ENCODE assay signal across 8 cellular contexts in genomic region chr10:31603245-31604087, GRCh38.
DNase-seq lines count a peak whose midpoint lies in the region; ATAC-seq and TF ChIP-seq lines count a peak whose summit lies in the region.

No MANE protein-coding gene starts in this region.

- H3K9me3 ChIP-seq in mammary epithelial cell (replicated peaks; ENCODE audit: insufficient read depth, low read length) (no peaks in the 10 kb centered on the region), skeletal muscle tissue (ENCODE audit: control insufficient read depth in 3 of 3, low read length in 3 of 3) (no peaks in the 10 kb centered on the region)

- in situ Hi-C loops in mammary epithelial cell (cut with MboI; ENCODE audit: low sequenced_read_pairs in 2 of 2): no loop called here

- DNase-seq in NCI-H2081 treated with DMSO at 0.1 percent for 48 hours (lab: John Stamatoyannopoulos, UW) (peak; percentile 28), mammary epithelial cell (peak; percentile 81), iPS-NIHi11 (ENCODE audit: low spot score) (peak; percentile 100), GF-D8 (lab: John Stamatoyannopoulos, UW) (no peak)

- dilution Hi-C loops in mammary epithelial cell (cut with HindIII; ENCODE audit: low sequenced_read_pairs): no loop called here

- peaks cover 5% of the 10 kb centered on the region for H3K4me1 ChIP-seq in mammary epithelial cell (ENCODE audit: insufficient read depth, low read length)
- H3K4me1 ChIP-seq in skeletal muscle tissue (ENCODE audit: control insufficient read depth in 3 of 3, insufficient read depth in 3 of 3, low read length in 3 of 3): peaks cover 12 to 20% (median 19%) of the 10 kb centered on the region in 3 donors

- H3K27ac ChIP-seq in mammary epithelial cell (ENCODE audit: insufficient read depth, low read depth, low read length) (no peak overlapping the region), skeletal muscle tissue (ENCODE audit: low read depth, low read length) (peak overlapping the region; percentile 99)

- H4K20me1 ChIP-seq in mammary epithelial cell (ENCODE audit: insufficient read depth, low read length): no peaks in the 10 kb centered on the region

- H3K79me2 ChIP-seq in mammary epithelial cell (ENCODE audit: insufficient read depth, low read length): no peaks in the 10 kb centered on the region

- 17% methylated on average over 15 of the region's 67 CpGs for WGBS in mammary epithelial cell (ENCODE audit: low coverage, missing lambda C conversion rate)

- H3K4me3 ChIP-seq in WI38 (ENCODE audit: low read depth, low read length): peak overlapping the region; percentile 73
- H3K4me3 ChIP-seq in mammary epithelial cell (replicated peaks in 1 of 3; ENCODE audit: insufficient read depth in 1 of 3, low read depth in 2 of 3, low read length in 3 of 3): peak overlapping the region; percentile 53 to 73 (median 63)
- peak overlapping the region; percentile 79 to 85 (median 80) for H3K4me3 ChIP-seq in skeletal muscle tissue (ENCODE audit: low read length in 3 of 3)

- CTCF ChIA-PET in mammary epithelial cell (lab: Charles Lee; ENCODE audit: low non-redundant PET): no interaction called here

- H3K36me3 ChIP-seq in mammary epithelial cell (ENCODE audit: insufficient read depth, low read length): no peaks in the 10 kb centered on the region
- H3K36me3 ChIP-seq in skeletal muscle tissue (ENCODE audit: control insufficient read depth in 3 of 3, insufficient read depth in 3 of 3, low read length in 3 of 3): no peaks in the 10 kb centered on the region

- ATAC-seq in GM18511 (IDR thresholded peaks at IDR 0.05; ENCODE audit: unreplicated experiment) (peak; percentile 96), HG02981 (IDR thresholded peaks at IDR 0.05; ENCODE audit: unreplicated experiment) (peak; percentile 99)

- H3K27me3 ChIP-seq in mammary epithelial cell (ENCODE audit: insufficient read depth, low read length) (no peaks in the 10 kb centered on the region), skeletal muscle tissue (ENCODE audit: control insufficient read depth in 3 of 3, insufficient read depth in 3 of 3, low read length in 3 of 3) (no peaks in the 10 kb centered on the region)

- intact Hi-C loops in mammary epithelial cell (cut with micrococcal nuclease): loop anchor here (5.0 to 10.0 kb wide), 2 partner anchors 159 to 191 kb away; no protein-coding TSS in a partner anchor

- peak overlapping the region; percentile 94 for H2AFZ ChIP-seq in mammary epithelial cell (ENCODE audit: low read depth, low read length)

- H3K9ac ChIP-seq in mammary epithelial cell (ENCODE audit: insufficient read depth, low read length) (no peak overlapping the region), skeletal muscle tissue (ENCODE audit: low read depth in 1 of 3, low read length in 3 of 3) (peak overlapping the region; percentile 90 to 97 (median 91))

- peak overlapping the region; percentile 96 for H3K4me2 ChIP-seq in mammary epithelial cell (ENCODE audit: insufficient read depth, low read depth, low read length)

- BruUV-seq in mammary epithelial cell (replicated peaks; lab: Mats Ljungman, UMichigan): no TSS peak

- no peak for TF ChIP-seq CTCF in WI38 (IDR thresholded peaks at IDR 0.05; ENCODE audit: low read depth, low read length)
- no peak for TF ChIP-seq CTCF in mammary epithelial cell (conservative IDR thresholded peaks at IDR 0.05 in 1 of 2, IDR thresholded peaks at IDR 0.05 in 1 of 2; ENCODE audit: extremely low read depth in 1 of 2, insufficient read depth in 1 of 2, low read depth in 1 of 2, low read length in 2 of 2)
